ENCODE assay signal across 2 cellular contexts in genomic region chr10:43962346-43963191, GRCh38.
TF ChIP-seq lines count a peak whose summit lies in the region.

No MANE protein-coding gene starts in this region.

TF ChIP-seq in liver, 16 proteins besides CTCF, POLR2A, EP300 and RAD21 (continued from another document):
- TF ChIP-seq REST (IDR thresholded peaks at IDR 0.05) (peak; percentile 37), JUND (IDR thresholded peaks at IDR 0.05) (no peak)
TF ChIP-seq in liver: peak in this region for 3.

TF ChIP-seq in HepG2, 621 proteins besides CTCF, POLR2A, EP300 and RAD21 (continued from another document):
- TF ChIP-seq DMTF1 (CRISPR knock-in tag; IDR thresholded peaks at IDR 0.05), result no peak
- no peak for TF ChIP-seq IRF2 (CRISPR knock-in tag; IDR thresholded peaks at IDR 0.05)
- TF ChIP-seq HNRNPUL1 (IDR thresholded peaks at IDR 0.05; ENCODE audit: low read depth, low read length), result no peak
- no peak for TF ChIP-seq TAF15 (IDR thresholded peaks at IDR 0.05; ENCODE audit: low read depth, low read length, poor library complexity, severe bottlenecking)
- TF ChIP-seq TBX2 (CRISPR knock-in tag; IDR thresholded peaks at IDR 0.05; ENCODE audit: borderline replicate concordance), result no peak
- no peak for TF ChIP-seq SALL2 (CRISPR knock-in tag; IDR thresholded peaks at IDR 0.05)
- no peak for TF ChIP-seq CBX5 (CRISPR knock-in tag; IDR thresholded peaks at IDR 0.05; ENCODE audit: borderline replicate concordance)
- no peak for TF ChIP-seq PHF5A (CRISPR knock-in tag; IDR thresholded peaks at IDR 0.05; ENCODE audit: low read depth, unreplicated experiment)
- no peak for TF ChIP-seq ZNF12 (CRISPR knock-in tag; IDR thresholded peaks at IDR 0.05)
- TF ChIP-seq TCF12 (IDR thresholded peaks at IDR 0.05), result no peak
- TF ChIP-seq TCF12 (CRISPR knock-in tag; IDR thresholded peaks at IDR 0.05), result no peak
- TF ChIP-seq KAT7 (CRISPR knock-in tag; IDR thresholded peaks at IDR 0.05; ENCODE audit: borderline replicate concordance), result no peak
